Comparison of ENCODE assay signal across 9 cellular contexts in the genomic region with DNA sequence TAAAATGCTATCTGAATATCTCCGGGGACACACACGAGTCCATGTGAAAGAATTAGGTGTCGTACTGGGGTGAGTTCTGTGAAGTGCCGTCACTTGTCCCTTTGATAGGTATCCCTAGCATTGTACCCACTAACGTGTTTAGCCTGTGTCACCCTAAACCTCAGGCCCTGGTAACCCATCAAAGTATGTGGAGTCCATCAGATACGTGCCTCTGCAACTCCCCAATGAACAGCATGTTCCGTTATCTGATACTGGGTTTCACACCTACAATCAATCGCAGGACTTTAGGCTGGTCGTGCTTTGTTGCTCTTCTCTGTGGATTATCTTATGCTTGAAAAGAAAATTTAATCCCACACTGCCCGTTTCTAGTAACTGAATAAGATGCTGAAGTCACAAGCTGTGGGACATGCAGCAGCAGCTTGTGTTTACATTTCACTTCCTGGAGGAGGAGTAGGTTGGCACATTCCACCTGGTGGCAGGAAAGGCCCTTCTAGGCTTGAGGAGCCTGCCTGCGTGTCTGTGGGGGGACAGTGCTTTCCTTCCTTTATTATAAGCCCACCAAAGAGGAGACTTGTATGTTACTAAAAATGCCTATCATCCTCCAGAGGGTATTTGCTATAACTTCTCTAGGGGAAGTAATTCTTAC.
A peak's percentile ranks its signal among the peaks of the same experiment; 100 is the strongest.
DNase-seq lines count a peak whose midpoint lies in the region; ATAC-seq, FAIRE-seq and TF ChIP-seq lines count a peak whose summit lies in the region.
"Had no signal": no experiment of that assay in that cellular context is flagged by ENCODE, and none has a peak within 500 bp of the region (broad histone marks: within the 10 kb centered on the region; RNA-seq: fewer than 3 reads in every experiment).

No MANE protein-coding gene starts in this region.

- H2AFZ ChIP-seq in parathyroid adenoma: no peak overlapping the region

- no peak for ATAC-seq in HG03135 (IDR thresholded peaks at IDR 0.05; ENCODE audit: unreplicated experiment)
- no peak for ATAC-seq in activated naive CD4-positive, alpha-beta T cell treated with anti-CD3 and anti-CD28 coated beads, Interleukin-2, amount 50 U/mL, for 72 hours

- no peaks in the 10 kb centered on the region for H3K4me1 ChIP-seq in parathyroid adenoma

- no peak overlapping the region for H3K4me3 ChIP-seq in parathyroid adenoma (ENCODE audit: low read depth, low read length)

- intact Hi-C loops in activated naive CD4-positive, alpha-beta T cell treated with anti-CD3 and anti-CD28 coated beads for 36 hours (cut with micrococcal nuclease): loop anchor here (1.0 kb wide), 1 partner anchor 279 kb away; no protein-coding TSS in a partner anchor

- H3K9me3 ChIP-seq in parathyroid adenoma (ENCODE audit: control insufficient read depth, low read length): no peaks in the 10 kb centered on the region

- no peaks in the 10 kb centered on the region for H3K27me3 ChIP-seq in parathyroid adenoma (ENCODE audit: control insufficient read depth, insufficient read depth, low read length)

- peaks cover 2% of the 10 kb centered on the region for H3K79me2 ChIP-seq in parathyroid adenoma

- no peaks in the 10 kb centered on the region for H3K36me3 ChIP-seq in parathyroid adenoma (ENCODE audit: control insufficient read depth, insufficient read depth, low read length)

- CTCF ChIA-PET in activated naive CD4-positive, alpha-beta T cell treated with anti-CD3 and anti-CD28 coated beads for 36 hours (lab: Charles Lee): no interaction called here

- no peak overlapping the region for H3K27ac Mint-ChIP-seq in endothelial cell (ENCODE audit: unreplicated experiment)
- H3K27ac Mint-ChIP-seq in activated naive CD4-positive, alpha-beta T cell treated with anti-CD3 and anti-CD28 coated beads, Interleukin-2, amount 50 U/mL, for 72 hours: no peak overlapping the region
- H3K27ac Mint-ChIP-seq in activated naive CD4-positive, alpha-beta T cell treated with anti-CD3 and anti-CD28 coated beads for 36 hours: no peak overlapping the region

- H3K4me2 ChIP-seq in parathyroid adenoma (ENCODE audit: low read length): no peak overlapping the region

- H3K9me3 Mint-ChIP-seq in endothelial cell (ENCODE audit: unreplicated experiment): no peaks in the 10 kb centered on the region
- H3K9me3 Mint-ChIP-seq in activated naive CD4-positive, alpha-beta T cell treated with anti-CD3 and anti-CD28 coated beads, Interleukin-2, amount 50 U/mL, for 72 hours: peaks cover 2 to 6% of the 10 kb centered on the region in 2 donors
- H3K9me3 Mint-ChIP-seq in activated naive CD4-positive, alpha-beta T cell treated with anti-CD3 and anti-CD28 coated beads for 36 hours: peaks cover 4% of the 10 kb centered on the region

- DNase-seq in DMS153 treated with DMSO at 0.1 percent for 48 hours (lab: John Stamatoyannopoulos, UW; ENCODE audit: unreplicated experiment) (peak; percentile 17), NCI-H524 (lab: John Stamatoyannopoulos, UW) (peak; percentile 43 to 84), endothelial cell (ENCODE audit: low spot score) (peak; percentile 18), GM12891 (ENCODE audit: insufficient read length, low spot score) (no peak)
- DNase-seq in activated naive CD4-positive, alpha-beta T cell treated with anti-CD3 and anti-CD28 coated beads, Interleukin-2, amount 50 U/mL, for 72 hours (ENCODE audit: low spot score in 2 of 2): no peak
- DNase-seq in activated naive CD4-positive, alpha-beta T cell treated with anti-CD3 and anti-CD28 coated beads for 36 hours: no peak
- DNase-seq: left cardiac atrium had no signal

- peaks cover 14% of the 10 kb centered on the region for H3K4me1 Mint-ChIP-seq in endothelial cell (ENCODE audit: unreplicated experiment)
- H3K4me1 Mint-ChIP-seq in activated naive CD4-positive, alpha-beta T cell treated with anti-CD3 and anti-CD28 coated beads for 36 hours (ENCODE audit: low read depth): peaks cover 2% of the 10 kb centered on the region

- TF ChIP-seq CTCF in endothelial cell (IDR thresholded peaks at IDR 0.05; ENCODE audit: unreplicated experiment): no peak
- no peak for TF ChIP-seq CTCF in parathyroid adenoma (IDR thresholded peaks at IDR 0.05)

- TF ChIP-seq POLR2A in GM12891 (IDR thresholded peaks at IDR 0.05; ENCODE audit: low read depth, low read length): no peak

- peaks cover 8% of the 10 kb centered on the region for H3K36me3 Mint-ChIP-seq in endothelial cell (ENCODE audit: low read depth, unreplicated experiment)
- H3K36me3 Mint-ChIP-seq in activated naive CD4-positive, alpha-beta T cell treated with anti-CD3 and anti-CD28 coated beads, Interleukin-2, amount 50 U/mL, for 72 hours: peaks cover 35 to 49% of the 10 kb centered on the region in 2 donors
- peaks cover 48% of the 10 kb centered on the region for H3K36me3 Mint-ChIP-seq in activated naive CD4-positive, alpha-beta T cell treated with anti-CD3 and anti-CD28 coated beads for 36 hours (ENCODE audit: low read depth)

- H3K4me3 Mint-ChIP-seq in endothelial cell (ENCODE audit: unreplicated experiment): no peak overlapping the region
- no peak overlapping the region for H3K4me3 Mint-ChIP-seq in activated naive CD4-positive, alpha-beta T cell treated with anti-CD3 and anti-CD28 coated beads for 36 hours

- FAIRE-seq in GM12891 (lab: Jason Lieb, UNC): no peak

- H3K27me3 Mint-ChIP-seq in endothelial cell (ENCODE audit: unreplicated experiment): peaks cover 3% of the 10 kb centered on the region
- H3K27me3 Mint-ChIP-seq in activated naive CD4-positive, alpha-beta T cell treated with anti-CD3 and anti-CD28 coated beads for 36 hours (ENCODE audit: low read depth): no peaks in the 10 kb centered on the region

- H3K9ac ChIP-seq in parathyroid adenoma: no peak overlapping the region

- H3K27ac ChIP-seq in parathyroid adenoma: peak overlapping the region; percentile 36

TF ChIP-seq in GM12891, 5 proteins besides CTCF, POLR2A, EP300 and RAD21:
- TF ChIP-seq POU2F2 (IDR thresholded peaks at IDR 0.05; ENCODE audit: low read depth, low read length) (no peak), PAX5 (IDR thresholded peaks at IDR 0.05; ENCODE audit: insufficient read depth, low read length, severe bottlenecking) (no peak), SPI1 (IDR thresholded peaks at IDR 0.05; ENCODE audit: low read depth, low read length) (no peak), TAF1 (IDR thresholded peaks at IDR 0.05; ENCODE audit: low read depth, low read length) (no peak), POLR2AphosphoS5 (IDR thresholded peaks at IDR 0.05; ENCODE audit: low read depth, low read length) (no peak)
TF ChIP-seq in GM12891: peak in this region for 0.

Comparison
In these comparisons a context has a peak if more than half of its experiments do, and no peak if none do; other contexts are left out.
1. DNase-seq: peak in DMS153 treated with DMSO at 0.1 percent for 48 hours (single experiment), NCI-H524 (2 of 2) and endothelial cell (single experiment); none in activated naive CD4-positive, alpha-beta T cell treated with anti-CD3 and anti-CD28 coated beads, Interleukin-2, amount 50 U/mL, for 72 hours (0 of 2), GM12891 (single experiment) and activated naive CD4-positive, alpha-beta T cell treated with anti-CD3 and anti-CD28 coated beads for 36 hours (single experiment).